ENCODE assay signal across 10 cellular contexts in the genomic region with DNA sequence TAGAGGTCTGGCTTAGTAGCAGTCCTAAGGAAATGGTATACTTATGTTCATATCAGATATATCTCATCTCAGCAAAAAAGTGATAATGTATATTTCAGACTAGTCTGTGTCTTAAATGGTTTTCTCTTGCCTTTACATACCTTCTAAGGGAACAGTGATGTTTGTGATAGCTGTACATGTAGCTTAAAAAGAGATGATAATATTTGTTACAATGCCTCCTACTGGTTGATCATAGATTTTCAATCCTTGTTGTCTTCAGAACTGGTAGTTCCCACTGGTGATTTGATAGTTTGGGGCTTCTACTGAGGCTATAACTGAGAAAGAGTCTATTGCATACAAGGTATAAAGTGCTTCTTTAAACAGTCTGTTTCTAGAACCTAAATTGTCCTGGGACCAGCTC.
DNase-seq lines count a peak whose midpoint lies in the region; ATAC-seq, FAIRE-seq and TF ChIP-seq lines count a peak whose summit lies in the region.
"Had no signal": no experiment of that assay in that cellular context is flagged by ENCODE, and none has a peak within 500 bp of the region (broad histone marks: within the 10 kb centered on the region; RNA-seq: fewer than 3 reads in every experiment).

No MANE protein-coding gene starts in this region.

- peak; percentile 51 for TF ChIP-seq RAD21 in HCT116 (IDR thresholded peaks at IDR 0.05; ENCODE audit: low read depth)

- H3K4me3 ChIP-seq in HCT116 (replicated peaks in 1 of 2; ENCODE audit: low read depth in 1 of 2, low read length in 2 of 2): no peak overlapping the region
- no peak overlapping the region for H3K4me3 ChIP-seq in keratinocyte (ENCODE audit: control insufficient read depth in 2 of 3, extremely low read depth in 1 of 3, insufficient read depth in 2 of 3, low read depth in 1 of 3, low read length in 3 of 3)
- H3K4me3 ChIP-seq: pancreas had no signal

- no TSS peak for BruUV-seq in HCT116 (replicated peaks; lab: Mats Ljungman, UMichigan)

- intact Hi-C loops in HCT116 (cut with micrococcal nuclease): loop anchor here (1.0 kb wide), 1 partner anchor 283 kb away; no protein-coding TSS in a partner anchor

- H3K4me3 Mint-ChIP-seq in glutamatergic neuron (ENCODE audit: unreplicated experiment): no peak overlapping the region
- H3K4me3 Mint-ChIP-seq: activated naive CD4-positive, alpha-beta T cell treated with anti-CD3 and anti-CD28 coated beads, Interleukin-2, amount 50 U/mL, for 24 hours had no signal

- TF ChIP-seq CTCF in HCT116 (IDR thresholded peaks at IDR 0.05 in 2 of 3, conservative IDR thresholded peaks at IDR 0.05 in 1 of 3; ENCODE audit: borderline replicate concordance in 1 of 3, insufficient read depth in 1 of 3, low read depth in 2 of 3, low read length in 2 of 3): peak; percentile 48 to 69 (median 49); a peak in 5 of 6 replicates
- peak in 1 of 3 experiments; percentile 30 for TF ChIP-seq CTCF in keratinocyte (optimal IDR thresholded peaks at IDR 0.05 in 1 of 3, IDR thresholded peaks at IDR 0.05 in 1 of 3, conservative IDR thresholded peaks at IDR 0.05 in 1 of 3; ENCODE audit: extremely low read depth in 1 of 3, insufficient read depth in 2 of 3, low read length in 3 of 3)
- no peak for TF ChIP-seq CTCF in glutamatergic neuron (IDR thresholded peaks at IDR 0.05; ENCODE audit: partially characterized antibody, unreplicated experiment)

- FAIRE-seq in keratinocyte (lab: Jason Lieb, UNC): peak; percentile 48
- FAIRE-seq: pancreas had no signal

- H3K27me3 Mint-ChIP-seq in glutamatergic neuron (ENCODE audit: unreplicated experiment): peaks cover 7% of the 10 kb centered on the region
- H3K27me3 Mint-ChIP-seq: activated naive CD4-positive, alpha-beta T cell treated with anti-CD3 and anti-CD28 coated beads, Interleukin-2, amount 50 U/mL, for 24 hours had no signal

- RAD21 ChIA-PET in HCT116 (lab: Charles Lee; ENCODE audit: low non-redundant PET in 1 of 2, low total read pairs in 2 of 2, uncharacterized antibody in 2 of 2, unreplicated experiment in 2 of 2): interaction anchor here (0.7 to 1.4 kb wide), 5 partner anchors 143 to 230 kb away, joined by 3 to 10 read pairs (median 5); no protein-coding TSS in a partner anchor

- POLR2A ChIA-PET in HCT116 (lab: Charles Lee): interaction anchor here (0.8 to 1.0 kb wide), 2 partner anchors 11 to 143 kb away, joined by 4 to 5 read pairs; no protein-coding TSS in a partner anchor

- H3K27ac Mint-ChIP-seq in glutamatergic neuron (ENCODE audit: unreplicated experiment): no peak overlapping the region
- H3K27ac Mint-ChIP-seq: activated naive CD4-positive, alpha-beta T cell treated with anti-CD3 and anti-CD28 coated beads, Interleukin-2, amount 50 U/mL, for 24 hours had no signal

- H4K20me1 ChIP-seq in HCT116 (ENCODE audit: insufficient read depth) (no peaks in the 10 kb centered on the region), keratinocyte (ENCODE audit: control insufficient read depth, extremely low read depth, insufficient read depth, low read length) (no peaks in the 10 kb centered on the region)

- peak; percentile 4 for DNase-seq in CD1c-positive myeloid dendritic cell (ENCODE audit: extremely low spot score)
- DNase-seq in HCT116 (ENCODE audit: low read depth, low spot score): no peak
- peak; percentile 54 for DNase-seq in SK-MEL-5 (ENCODE audit: low read depth, low spot score)
- no peak for DNase-seq in keratinocyte (ENCODE audit: low read depth, low spot score)
- no peak for DNase-seq in glutamatergic neuron
- DNase-seq in NOMO-1 treated with dmso at 0.1 percent for 144 hours (lab: John Stamatoyannopoulos, UW; ENCODE audit: unreplicated experiment): no peak
- DNase-seq in NCI-H748 treated with DMSO at 0.1 percent for 48 hours (lab: John Stamatoyannopoulos, UW): no peak
- no peak for DNase-seq in NCI-H1436 (lab: John Stamatoyannopoulos, UW)
- DNase-seq: pancreas had no signal

- H3K27me3 ChIP-seq in HCT116 (ENCODE audit: insufficient read depth, low read length) (no peaks in the 10 kb centered on the region), keratinocyte (ENCODE audit: control insufficient read depth, extremely low read depth, insufficient read depth, low read length) (no peaks in the 10 kb centered on the region)
- H3K27me3 ChIP-seq: pancreas had no signal

- H3K4me1 ChIP-seq in HCT116 (ENCODE audit: control insufficient read depth in 1 of 2, insufficient read depth in 2 of 2, low read length in 2 of 2) (no peaks in the 10 kb centered on the region), keratinocyte (ENCODE audit: control insufficient read depth, extremely low read depth, insufficient read depth, low read length) (no peaks in the 10 kb centered on the region)
- H3K4me1 ChIP-seq: pancreas had no signal

- peaks cover 12% of the 10 kb centered on the region for H3K4me1 Mint-ChIP-seq in glutamatergic neuron (ENCODE audit: low read depth, unreplicated experiment)

- H3K36me3 ChIP-seq in HCT116 (ENCODE audit: control insufficient read depth in 1 of 2, insufficient read depth in 2 of 2, low read length in 2 of 2): no peaks in the 10 kb centered on the region
- H3K36me3 ChIP-seq in keratinocyte (ENCODE audit: control insufficient read depth in 2 of 2, extremely low read depth in 1 of 2, insufficient read depth in 2 of 2, low read length in 2 of 2): no peaks in the 10 kb centered on the region
- H3K36me3 ChIP-seq: pancreas had no signal

- no peaks in the 10 kb centered on the region for H3K9me1 ChIP-seq in keratinocyte (ENCODE audit: control insufficient read depth, extremely low read depth, insufficient read depth, low read length)

- no peaks in the 10 kb centered on the region for H3K79me2 ChIP-seq in HCT116 (ENCODE audit: insufficient read depth, low read length)
- H3K79me2 ChIP-seq in keratinocyte (ENCODE audit: control insufficient read depth, insufficient read depth, low read length): no peaks in the 10 kb centered on the region

- no peak for TF ChIP-seq POLR2A in HCT116 (IDR thresholded peaks at IDR 0.05; ENCODE audit: borderline replicate concordance, extremely low read depth, insufficient read depth, insufficient read length)

- H3K9me3 ChIP-seq in HCT116 (ENCODE audit: control insufficient read depth in 1 of 2, insufficient read depth in 1 of 2, low read depth in 1 of 2, low read length in 2 of 2) (no peaks in the 10 kb centered on the region), keratinocyte (ENCODE audit: control insufficient read depth, low read depth, low read length) (no peaks in the 10 kb centered on the region)
- H3K9me3 ChIP-seq: pancreas had no signal

- no peaks in the 10 kb centered on the region for H3K36me3 Mint-ChIP-seq in glutamatergic neuron (ENCODE audit: unreplicated experiment)
- H3K36me3 Mint-ChIP-seq: activated naive CD4-positive, alpha-beta T cell treated with anti-CD3 and anti-CD28 coated beads, Interleukin-2, amount 50 U/mL, for 24 hours had no signal

- peak; percentile 66 for ATAC-seq in HCT116
- ATAC-seq: pancreas had no signal

- in situ Hi-C loops in SK-MEL-5 (cut with HindIII; ENCODE audit: low pct_unique_long_range_greater_than_20kb, low sequenced_read_pairs): no loop called here

- H3K27ac ChIP-seq in HCT116 (ENCODE audit: low read depth, low read length): no peak overlapping the region
- no peak overlapping the region for H3K27ac ChIP-seq in keratinocyte (ENCODE audit: control insufficient read depth, insufficient read depth, low read length)
- H3K27ac ChIP-seq: pancreas had no signal

- peaks cover 5% of the 10 kb centered on the region for H3K9me3 Mint-ChIP-seq in glutamatergic neuron (ENCODE audit: unreplicated experiment)
- H3K9me3 Mint-ChIP-seq: activated naive CD4-positive, alpha-beta T cell treated with anti-CD3 and anti-CD28 coated beads, Interleukin-2, amount 50 U/mL, for 24 hours had no signal

- CTCF ChIA-PET in HCT116 (lab: Charles Lee): interaction anchor here (0.7 to 7.4 kb wide), 43 partner anchors 8 to 394 kb away, joined by 3 to 182 read pairs (median 4); a partner anchor contains a TSS

- H3K4me2 ChIP-seq in HCT116 (ENCODE audit: low read length) (no peak overlapping the region), keratinocyte (ENCODE audit: control insufficient read depth, extremely low read depth, insufficient read depth, low read depth, low read length) (no peak overlapping the region)

- dilution Hi-C loops in keratinocyte (cut with MboI; ENCODE audit: extremely low pct_ligation_motif_present, low sequenced_read_pairs): no loop called here

- H3K9me2 ChIP-seq in HCT116 (ENCODE audit: insufficient read depth): no peaks in the 10 kb centered on the region

- H2AFZ ChIP-seq in HCT116 (ENCODE audit: low read depth, low read length, poor library complexity, severe bottlenecking): no peak overlapping the region
- no peak overlapping the region for H2AFZ ChIP-seq in keratinocyte (ENCODE audit: control insufficient read depth, low read length)

- H3K9ac ChIP-seq in HCT116 (ENCODE audit: low read length) (no peak overlapping the region), keratinocyte (ENCODE audit: control insufficient read depth, extremely low read depth, insufficient read depth, low read length) (no peak overlapping the region)

TF ChIP-seq in HCT116, 20 proteins besides CTCF, POLR2A, EP300 and RAD21:
- TF ChIP-seq SP1 (IDR thresholded peaks at IDR 0.05; ENCODE audit: low read depth) (no peak), SRF (IDR thresholded peaks at IDR 0.05; ENCODE audit: low read depth) (0 out of 2 replicates have a peak, but pooled peaks have one; percentile 19)
- TF ChIP-seq, protein P1, sequence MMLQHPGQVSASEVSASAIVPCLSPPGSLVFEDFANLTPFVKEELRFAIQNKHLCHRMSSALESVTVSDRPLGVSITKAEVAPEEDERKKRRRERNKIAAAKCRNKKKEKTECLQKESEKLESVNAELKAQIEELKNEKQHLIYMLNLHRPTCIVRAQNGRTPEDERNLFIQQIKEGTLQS (IDR thresholded peaks at IDR 0.05): no peak
- TF ChIP-seq, protein P2, sequence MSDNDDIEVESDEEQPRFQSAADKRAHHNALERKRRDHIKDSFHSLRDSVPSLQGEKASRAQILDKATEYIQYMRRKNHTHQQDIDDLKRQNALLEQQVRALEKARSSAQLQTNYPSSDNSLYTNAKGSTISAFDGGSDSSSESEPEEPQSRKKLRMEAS (IDR thresholded peaks at IDR 0.05): 0 out of 2 replicates have a peak, but pooled peaks have one; percentile 18

Comparison
In these comparisons a context has a peak if more than half of its experiments do, and no peak if none do; other contexts are left out.
1. DNase-seq: peak in CD1c-positive myeloid dendritic cell (single experiment) and SK-MEL-5 (single experiment); none in HCT116 (single experiment), keratinocyte (single experiment), glutamatergic neuron (single experiment), NOMO-1 treated with dmso at 0.1 percent for 144 hours (single experiment), NCI-H748 treated with DMSO at 0.1 percent for 48 hours (single experiment) and NCI-H1436 (single experiment).